In genomic region chr2:143150287-143150686, GRCh38 we compare ENCODE assay signal across 1 cellular context.
TF ChIP-seq lines count a peak whose summit lies in the region.

No MANE protein-coding gene starts in this region.

TF ChIP-seq in HepG2, 621 proteins besides CTCF, POLR2A, EP300 and RAD21:
- TF ChIP-seq ZBTB46 (CRISPR knock-in tag; IDR thresholded peaks at IDR 0.05; ENCODE audit: borderline replicate concordance) (no peak), ZSCAN25 (CRISPR knock-in tag; IDR thresholded peaks at IDR 0.05) (no peak), RFXAP (CRISPR knock-in tag; IDR thresholded peaks at IDR 0.05; ENCODE audit: borderline replicate concordance) (no peak), ZGPAT (CRISPR knock-in tag; IDR thresholded peaks at IDR 0.05) (no peak), HMG20B (CRISPR knock-in tag; conservative IDR thresholded peaks at IDR 0.05) (no peak), ZNF639 (CRISPR knock-in tag; conservative IDR thresholded peaks at IDR 0.05) (no peak), ZNF10 (CRISPR knock-in tag; IDR thresholded peaks at IDR 0.05; ENCODE audit: borderline replicate concordance, low read depth) (no peak), ZNF407 (CRISPR knock-in tag; IDR thresholded peaks at IDR 0.05; ENCODE audit: not compliant biosample characterization) (no peak), ZFP36L1 (CRISPR knock-in tag; IDR thresholded peaks at IDR 0.05) (no peak), MXD4 (CRISPR knock-in tag; IDR thresholded peaks at IDR 0.05) (no peak), SRSF1 (optimal IDR thresholded peaks at IDR 0.05; ENCODE audit: low read depth, low read length) (no peak), NKX3-1 (CRISPR knock-in tag; IDR thresholded peaks at IDR 0.05) (no peak), ZNF570 (CRISPR knock-in tag; IDR thresholded peaks at IDR 0.05; ENCODE audit: borderline replicate concordance) (no peak), TAF1 (CRISPR knock-in tag; IDR thresholded peaks at IDR 0.05) (no peak)
- TF ChIP-seq, protein P1, sequence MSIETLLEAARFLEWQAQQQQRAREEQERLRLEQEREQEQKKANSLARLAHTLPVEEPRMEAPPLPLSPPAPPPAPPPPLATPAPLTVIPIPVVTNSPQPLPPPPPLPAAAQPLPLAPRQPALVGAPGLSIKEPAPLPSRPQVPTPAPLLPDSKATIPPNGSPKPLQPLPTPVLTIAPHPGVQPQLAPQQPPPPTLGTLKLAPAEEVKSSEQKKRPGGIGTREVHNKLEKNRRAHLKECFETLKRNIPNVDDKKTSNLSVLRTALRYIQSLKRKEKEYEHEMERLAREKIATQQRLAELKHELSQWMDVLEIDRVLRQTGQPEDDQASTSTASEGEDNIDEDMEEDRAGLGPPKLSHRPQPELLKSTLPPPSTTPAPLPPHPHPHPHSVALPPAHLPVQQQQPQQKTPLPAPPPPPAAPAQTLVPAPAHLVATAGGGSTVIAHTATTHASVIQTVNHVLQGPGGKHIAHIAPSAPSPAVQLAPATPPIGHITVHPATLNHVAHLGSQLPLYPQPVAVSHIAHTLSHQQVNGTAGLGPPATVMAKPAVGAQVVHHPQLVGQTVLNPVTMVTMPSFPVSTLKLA (IDR thresholded peaks at IDR 0.05) = no peak
- TF ChIP-seq, protein P2, sequence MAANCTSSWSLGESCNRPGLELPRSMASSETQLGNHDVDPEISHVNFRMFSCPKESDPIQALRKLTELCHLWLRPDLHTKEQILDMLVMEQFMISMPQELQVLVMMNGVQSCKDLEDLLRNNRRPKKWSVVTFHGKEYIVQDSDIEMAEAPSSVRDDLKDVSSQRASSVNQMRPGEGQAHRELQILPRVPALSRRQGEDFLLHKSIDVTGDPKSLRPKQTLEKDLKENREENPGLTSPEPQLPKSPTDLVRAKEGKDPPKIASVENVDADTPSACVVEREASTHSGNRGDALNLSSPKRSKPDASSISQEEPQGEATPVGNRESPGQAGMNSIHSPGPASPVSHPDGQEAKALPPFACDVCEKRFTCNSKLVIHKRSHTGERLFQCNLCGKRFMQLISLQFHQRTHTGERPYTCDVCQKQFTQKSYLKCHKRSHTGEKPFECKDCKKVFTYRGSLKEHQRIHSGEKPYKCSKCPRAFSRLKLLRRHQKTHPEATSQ (CRISPR knock-in tag; IDR thresholded peaks at IDR 0.05; ENCODE audit: borderline replicate concordance) = no peak
